In genomic region chrX:107716816-107717700, GRCh38 we compare ENCODE assay signal across 8 cellular contexts. TPM values are rescaled to one million over a fixed set of nuclear protein-coding genes. Genes with fewer than 3 reads are reported as not detected.
A peak's percentile ranks its signal among the peaks of the same experiment; 100 is the strongest.
DNase-seq lines count a peak whose midpoint lies in the region; ATAC-seq and TF ChIP-seq lines count a peak whose summit lies in the region.

No MANE protein-coding gene starts in this region.

- peak; percentile 68 for DNase-seq in AG08395 (ENCODE audit: low spot score)
- peak; percentile 83 for DNase-seq in activated T-cell treated with anti-CD3 and anti-CD28 coated beads, Interleukin-2, amount 50 U/mL, for 24 hours
- DNase-seq in stimulated activated CD8-positive, alpha-beta memory T cell treated with anti-CD3 and anti-CD28 coated beads, Interleukin-7, amount 100 ng/mL, for 4 hours (ENCODE audit: low read depth in 2 of 2) = peak; percentile 70 to 77

- 10 to 38% methylated on average over 29 of the region's 29 CpGs for WGBS in esophagus, 2 donors

- H2AFZ ChIP-seq in OCI-LY3 (ENCODE audit: low read depth, low read length) = peak overlapping the region; percentile 80; the same call in 1 of the 2 replicates

- peaks cover 62% of the 10 kb centered on the region for H3K4me1 Mint-ChIP-seq in activated T-cell treated with anti-CD3 and anti-CD28 coated beads, Interleukin-2, amount 50 U/mL, for 24 hours (ENCODE audit: low read depth)

- peaks cover 26% of the 10 kb centered on the region for H3K36me3 Mint-ChIP-seq in activated T-cell treated with anti-CD3 and anti-CD28 coated beads, Interleukin-2, amount 50 U/mL, for 24 hours (ENCODE audit: low read depth)

- H3K4me3 Mint-ChIP-seq in activated T-cell treated with anti-CD3 and anti-CD28 coated beads, Interleukin-2, amount 50 U/mL, for 24 hours = peak overlapping the region; percentile 81

- H3K27me3 Mint-ChIP-seq in activated T-cell treated with anti-CD3 and anti-CD28 coated beads, Interleukin-2, amount 50 U/mL, for 24 hours = peaks cover 5% of the 10 kb centered on the region

- H3K4me3 ChIP-seq in OCI-LY3 (ENCODE audit: low read length) = peak overlapping the region; percentile 83
- H3K4me3 ChIP-seq in esophagus (ENCODE audit: low read depth in 1 of 2, low read length in 2 of 2) = peak overlapping the region; percentile 62 to 90
- H3K4me3 ChIP-seq in muscle layer of duodenum (ENCODE audit: low read depth in 1 of 2, low read length in 2 of 2) = peak overlapping the region; percentile 46 to 79

- H3K36me3 ChIP-seq in OCI-LY3 (replicated peaks; ENCODE audit: low read depth, low read length) (no peaks in the 10 kb centered on the region), esophagus (ENCODE audit: control insufficient read depth in 2 of 2, insufficient read depth in 2 of 2, low read length in 1 of 2) (peaks cover 0 to 22% of the 10 kb centered on the region in 2 donors), muscle layer of duodenum (ENCODE audit: control insufficient read depth in 1 of 2, insufficient read depth in 2 of 2, low read length in 2 of 2) (peaks cover 10 to 25% of the 10 kb centered on the region in 2 donors)

- H3K9me3 ChIP-seq in OCI-LY3 (ENCODE audit: insufficient read depth, low read length) (no peaks in the 10 kb centered on the region), esophagus (ENCODE audit: control insufficient read depth in 2 of 2, insufficient read depth in 1 of 2, low read depth in 1 of 2, low read length in 1 of 2) (no peaks in the 10 kb centered on the region), muscle layer of duodenum (ENCODE audit: control insufficient read depth in 1 of 2, low read length in 2 of 2) (no peaks in the 10 kb centered on the region)

- peak overlapping the region; percentile 58 for H3K9ac ChIP-seq in OCI-LY3 (ENCODE audit: low read length)

- H3K79me2 ChIP-seq in OCI-LY3 (ENCODE audit: low read length) = no peaks in the 10 kb centered on the region

- ATAC-seq in GM18867 (IDR thresholded peaks at IDR 0.05; ENCODE audit: unreplicated experiment) = peak; percentile 75
- ATAC-seq in HG03066 (IDR thresholded peaks at IDR 0.05; ENCODE audit: low read depth, unreplicated experiment) = peak; percentile 76

- H4K20me1 ChIP-seq in OCI-LY3 (ENCODE audit: insufficient read depth, low read length) = no peaks in the 10 kb centered on the region

- no peak for TF ChIP-seq CTCF in OCI-LY3 (IDR thresholded peaks at IDR 0.05; ENCODE audit: low read depth, low read length)

- H3K4me1 ChIP-seq in OCI-LY3 (ENCODE audit: low read length) (peaks cover 33% of the 10 kb centered on the region), esophagus (ENCODE audit: control insufficient read depth in 2 of 2, insufficient read depth in 2 of 2, low read length in 1 of 2) (peaks cover 0 to 4% of the 10 kb centered on the region in 2 donors), muscle layer of duodenum (ENCODE audit: control insufficient read depth in 1 of 2, insufficient read depth in 2 of 2, low read length in 2 of 2) (peaks cover 0 to 39% of the 10 kb centered on the region in 2 donors)

- H3K9me3 Mint-ChIP-seq in activated T-cell treated with anti-CD3 and anti-CD28 coated beads, Interleukin-2, amount 50 U/mL, for 24 hours = no peaks in the 10 kb centered on the region

- no peak overlapping the region for H3K27ac ChIP-seq in OCI-LY3 (ENCODE audit: low read length)
- H3K27ac ChIP-seq in esophagus (ENCODE audit: low read depth in 2 of 2, low read length in 1 of 2) = peak overlapping the region; percentile 94 to 97
- H3K27ac ChIP-seq in muscle layer of duodenum (ENCODE audit: low read length) = peak overlapping the region; percentile 88

- H3K27ac Mint-ChIP-seq in activated T-cell treated with anti-CD3 and anti-CD28 coated beads, Interleukin-2, amount 50 U/mL, for 24 hours = peak overlapping the region; percentile 80

- 0 out of 2 replicates have a peak, but pooled peaks cover 2% of the 10 kb centered on the region for H3K27me3 ChIP-seq in OCI-LY3 (ENCODE audit: low read depth, low read length)
- H3K27me3 ChIP-seq in esophagus (ENCODE audit: control insufficient read depth in 1 of 2, insufficient read depth in 2 of 2, low read length in 2 of 2) = no peaks in the 10 kb centered on the region
- no peaks in the 10 kb centered on the region for H3K27me3 ChIP-seq in muscle layer of duodenum (ENCODE audit: low read depth, low read length)

- peak overlapping the region; percentile 92 for H3K4me2 ChIP-seq in OCI-LY3 (ENCODE audit: low read length)

RNA-seq across cellular contexts. Expression of gene TSC22D3, which starts 58.5 kb away (rescaled TPM):
- 10 to 100 TPM; 62.5 to 64.5 TPM for polyA plus RNA-seq in esophagus
